In genomic region chr10:88062385-88062784, GRCh38 we compare ENCODE assay signal across 11 cellular contexts.
A peak's percentile ranks its signal among the peaks of the same experiment; 100 is the strongest.
DNase-seq lines count a peak whose midpoint lies in the region; ATAC-seq and TF ChIP-seq lines count a peak whose summit lies in the region.
"Had no signal": no experiment of that assay in that cellular context is flagged by ENCODE, and none has a peak within 500 bp of the region (broad histone marks: within the 10 kb centered on the region; RNA-seq: fewer than 3 reads in every experiment).

No MANE protein-coding gene starts in this region.

- peaks cover 1% of the 10 kb centered on the region for H3K9me3 Mint-ChIP-seq in nephron
- peaks cover 4% of the 10 kb centered on the region for H3K9me3 Mint-ChIP-seq in activated CD4-positive, alpha-beta memory T cell treated with anti-CD3 and anti-CD28 coated beads, Interleukin-2, amount 10 ng/mL, durations not matched to agents 7 days and 5 days

- H3K79me2 ChIP-seq in MM.1S (ENCODE audit: low read length) = no peaks in the 10 kb centered on the region

- no peaks in the 10 kb centered on the region for H3K27me3 ChIP-seq in MM.1S (replicated peaks; ENCODE audit: insufficient read depth, low read length)

- no peaks in the 10 kb centered on the region for H4K20me1 ChIP-seq in MM.1S (ENCODE audit: insufficient read depth, low read length)

- CTCF ChIA-PET in activated CD4-positive, alpha-beta memory T cell treated with anti-CD3 and anti-CD28 coated beads, Interleukin-2, amount 10 ng/mL, durations not matched to agents 7 days and 5 days (lab: Charles Lee) = no interaction called here

- H3K27ac Mint-ChIP-seq in nephron = peak overlapping the region; percentile 8 to 87 (median 56)
- no peak overlapping the region for H3K27ac Mint-ChIP-seq in activated CD4-positive, alpha-beta memory T cell treated with anti-CD3 and anti-CD28 coated beads, Interleukin-2, amount 10 ng/mL, durations not matched to agents 7 days and 5 days
- H3K27ac Mint-ChIP-seq: activated CD4-positive, alpha-beta T cell treated with anti-CD3 and anti-CD28 coated beads, Interleukin-2, amount 10 ng/mL, durations not matched to agents 7 days and 5 days had no signal

- no peaks in the 10 kb centered on the region for H3K9me3 ChIP-seq in MM.1S (replicated peaks; ENCODE audit: insufficient read depth, low read length)

- DNase-seq in AG08396 (ENCODE audit: low spot score) (peak; percentile 20), MM.1S (no peak), coronary artery (ENCODE audit: low spot score) (no peak), germinal center (ENCODE audit: low spot score) (no peak)
- no peak for DNase-seq in activated CD4-positive, alpha-beta memory T cell treated with anti-CD3 and anti-CD28 coated beads, Interleukin-2, amount 10 ng/mL, durations not matched to agents 7 days and 5 days
- DNase-seq: activated CD4-positive, alpha-beta T cell treated with anti-CD3 and anti-CD28 coated beads, Interleukin-2, amount 10 ng/mL, durations not matched to agents 7 days and 5 days; CD4-positive, CD25-positive, alpha-beta regulatory T cell; PC-3 had no signal

- no peak overlapping the region for H3K4me3 Mint-ChIP-seq in nephron
- no peak overlapping the region for H3K4me3 Mint-ChIP-seq in activated CD4-positive, alpha-beta memory T cell treated with anti-CD3 and anti-CD28 coated beads, Interleukin-2, amount 10 ng/mL, durations not matched to agents 7 days and 5 days
- H3K4me3 Mint-ChIP-seq: activated CD4-positive, alpha-beta T cell treated with anti-CD3 and anti-CD28 coated beads, Interleukin-2, amount 10 ng/mL, durations not matched to agents 7 days and 5 days; CD4-positive, CD25-positive, alpha-beta regulatory T cell had no signal

- ATAC-seq in HG03571 (IDR thresholded peaks at IDR 0.05; ENCODE audit: unreplicated experiment) = no peak
- ATAC-seq in HG03469 (IDR thresholded peaks at IDR 0.05; ENCODE audit: unreplicated experiment) = no peak
- ATAC-seq: PC-3 had no signal

- no peaks in the 10 kb centered on the region for H3K36me3 Mint-ChIP-seq in nephron (ENCODE audit: low read depth)
- H3K36me3 Mint-ChIP-seq in activated CD4-positive, alpha-beta memory T cell treated with anti-CD3 and anti-CD28 coated beads, Interleukin-2, amount 10 ng/mL, durations not matched to agents 7 days and 5 days (ENCODE audit: low read depth) = peaks cover 8% of the 10 kb centered on the region

- H3K27me3 Mint-ChIP-seq in nephron (ENCODE audit: low read depth) = peaks cover 3% of the 10 kb centered on the region
- no peaks in the 10 kb centered on the region for H3K27me3 Mint-ChIP-seq in activated CD4-positive, alpha-beta memory T cell treated with anti-CD3 and anti-CD28 coated beads, Interleukin-2, amount 10 ng/mL, durations not matched to agents 7 days and 5 days
- H3K27me3 Mint-ChIP-seq: activated CD4-positive, alpha-beta T cell treated with anti-CD3 and anti-CD28 coated beads, Interleukin-2, amount 10 ng/mL, durations not matched to agents 7 days and 5 days; CD4-positive, CD25-positive, alpha-beta regulatory T cell had no signal

- peak overlapping the region; percentile 73 for H3K4me2 ChIP-seq in MM.1S (ENCODE audit: low read depth, low read length)

- peak overlapping the region; percentile 40 for H2AFZ ChIP-seq in MM.1S (ENCODE audit: low read length)

- peak overlapping the region; percentile 10; the same call in 1 of the 2 replicates for H3K9ac ChIP-seq in MM.1S (ENCODE audit: low read length)

- peaks cover 32% of the 10 kb centered on the region for H3F3A ChIP-seq in MM.1S (ENCODE audit: insufficient read depth, low read length)

- H3K4me3 ChIP-seq in MM.1S (ENCODE audit: low read length) (no peak overlapping the region), coronary artery (no peak overlapping the region)

- peaks cover 20% of the 10 kb centered on the region for H3K4me1 Mint-ChIP-seq in nephron
- peaks cover 50% of the 10 kb centered on the region for H3K4me1 Mint-ChIP-seq in activated CD4-positive, alpha-beta memory T cell treated with anti-CD3 and anti-CD28 coated beads, Interleukin-2, amount 10 ng/mL, durations not matched to agents 7 days and 5 days

- H3K9me2 ChIP-seq in MM.1S (replicated peaks; ENCODE audit: insufficient read depth, low read length) = no peaks in the 10 kb centered on the region

- H3K36me3 ChIP-seq in MM.1S (replicated peaks; ENCODE audit: insufficient read depth, low read length) = no peaks in the 10 kb centered on the region

- H3K4me1 ChIP-seq in MM.1S (ENCODE audit: low read length) = peaks cover 49% of the 10 kb centered on the region

- POLR2A ChIA-PET in activated CD4-positive, alpha-beta memory T cell treated with anti-CD3 and anti-CD28 coated beads, Interleukin-2, amount 10 ng/mL, durations not matched to agents 7 days and 5 days (lab: Charles Lee) = no interaction called here

- peak overlapping the region; percentile 60; the same call in 1 of the 2 replicates for H3K27ac ChIP-seq in MM.1S (ENCODE audit: low read length)
- H3K27ac ChIP-seq in coronary artery = peak overlapping the region; percentile 72 to 84

- TF ChIP-seq CTCF in MM.1S (IDR thresholded peaks at IDR 0.05; ENCODE audit: low read length) (no peak), coronary artery (IDR thresholded peaks at IDR 0.05) (no peak), nephron (IDR thresholded peaks at IDR 0.05; ENCODE audit: unreplicated experiment in 3 of 3) (no peak)
